In genomic region chr2:192196451-192197194, GRCh38 we compare ENCODE assay signal across 1 cellular context.
TF ChIP-seq lines count a peak whose summit lies in the region.

No MANE protein-coding gene starts in this region.

TF ChIP-seq in HepG2, 621 proteins besides CTCF, POLR2A, EP300 and RAD21 (continued from another document):
- peak; percentile 91 for TF ChIP-seq CBX2 (IDR thresholded peaks at IDR 0.05; ENCODE audit: low read depth, low read length)
- no peak for TF ChIP-seq CBX2 (CRISPR knock-in tag; IDR thresholded peaks at IDR 0.05; ENCODE audit: low read depth)
- no peak for TF ChIP-seq NFYB (CRISPR knock-in tag; IDR thresholded peaks at IDR 0.05)
- no peak for TF ChIP-seq TBX2 (CRISPR knock-in tag; IDR thresholded peaks at IDR 0.05; ENCODE audit: borderline replicate concordance)
- no peak for TF ChIP-seq RCOR2 (CRISPR knock-in tag; IDR thresholded peaks at IDR 0.05)
- TF ChIP-seq FOXO1 (CRISPR knock-in tag; IDR thresholded peaks at IDR 0.05), result no peak
- TF ChIP-seq ZNF83 (CRISPR knock-in tag; IDR thresholded peaks at IDR 0.05; ENCODE audit: borderline replicate concordance), result no peak
- TF ChIP-seq SRSF4 (IDR thresholded peaks at IDR 0.05; ENCODE audit: low read depth, low read length, poor library complexity, severe bottlenecking), result no peak
- TF ChIP-seq EZH2 (conservative IDR thresholded peaks at IDR 0.05; ENCODE audit: low read depth, low read length), result 0 out of 2 replicates have a peak, but pooled peaks have one; percentile 20
- no peak for TF ChIP-seq NR2F2 (IDR thresholded peaks at IDR 0.05; ENCODE audit: borderline replicate concordance, low read depth)
